Comparison of ENCODE assay signal across 9 cellular contexts in the genomic region with DNA sequence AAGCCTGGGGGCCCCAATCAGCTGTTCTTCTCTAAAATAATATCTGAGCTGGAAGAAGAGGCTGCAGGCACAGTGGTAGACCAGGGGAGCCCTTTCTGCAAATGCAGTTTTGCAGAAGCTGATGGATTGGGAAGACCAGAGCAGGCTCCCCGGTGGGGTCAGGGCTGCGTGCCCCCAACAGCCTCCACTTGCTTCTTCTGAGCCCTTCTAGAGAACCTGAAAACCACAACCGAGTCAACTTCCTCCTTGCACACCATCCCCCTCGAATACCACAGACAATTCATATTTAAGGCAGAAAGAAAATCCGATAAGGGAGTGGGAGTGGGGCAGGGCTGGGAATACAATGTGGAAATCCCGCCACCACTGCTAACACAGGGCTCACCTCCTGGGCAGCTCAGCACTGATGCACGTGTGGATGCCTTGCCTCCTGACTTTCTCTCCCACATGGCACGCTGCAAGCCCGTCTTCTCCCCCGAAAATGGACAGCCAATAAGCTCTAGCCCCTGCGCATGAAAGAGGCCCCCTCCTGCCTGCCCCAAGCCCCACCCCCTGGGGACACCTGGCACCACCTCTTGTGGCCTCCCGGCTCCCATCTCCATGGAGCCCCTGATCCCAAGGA. TPM values are rescaled to one million over a fixed set of nuclear protein-coding genes. Genes with fewer than 3 reads are reported as not detected.
A peak's percentile ranks its signal among the peaks of the same experiment; 100 is the strongest.
DNase-seq lines count a peak whose midpoint lies in the region; ATAC-seq, FAIRE-seq and TF ChIP-seq lines count a peak whose summit lies in the region.
"Had no signal": no experiment of that assay in that cellular context is flagged by ENCODE, and none has a peak within 500 bp of the region (broad histone marks: within the 10 kb centered on the region; RNA-seq: fewer than 3 reads in every experiment).

No MANE protein-coding gene starts in this region.

- POLR2A ChIA-PET in endothelial cell of umbilical vein (lab: Charles Lee), result interaction anchor here (1.2 to 3.0 kb wide), 2 partner anchors 13 to 29 kb away, joined by 7 to 17 read pairs; partner anchors contain the start of gene IFFO2

- H3K4me3 Mint-ChIP-seq in T-helper 2 cell treated with Interferon-gamma antibody and Interleukin-4, amounts not matched to agents 5 μg/mL and 100 μg/mL, for 36 hours, result peak overlapping the region; percentile 87

- H3K9me3 Mint-ChIP-seq in T-helper 2 cell treated with Interferon-gamma antibody and Interleukin-4, amounts not matched to agents 5 μg/mL and 100 μg/mL, for 36 hours, result peaks cover 4% of the 10 kb centered on the region

- peak; percentile 71 for DNase-seq in GM12892 (ENCODE audit: insufficient read length)
- peak; percentile 60 for DNase-seq in T-helper 2 cell treated with Interferon-gamma antibody and Interleukin-4, amounts not matched to agents 5 μg/mL and 100 μg/mL, for 36 hours (ENCODE audit: low spot score)
- DNase-seq in endothelial cell of umbilical vein (ENCODE audit: low read depth, low spot score), result peak; percentile 60
- DNase-seq in stimulated activated naive CD4-positive, alpha-beta T cell (lab: John Stamatoyannopoulos, UW), result peak in 4 of 6 experiments; percentile 39 to 66 (median 46)
- DNase-seq in NCI-H187 (lab: John Stamatoyannopoulos, UW), result no peak

- no peaks in the 10 kb centered on the region for H3K27me3 ChIP-seq in endothelial cell of umbilical vein (ENCODE audit: control insufficient read depth in 2 of 2, insufficient read depth in 2 of 2, low read length in 2 of 2)

- H3K79me2 ChIP-seq in endothelial cell of umbilical vein (ENCODE audit: control insufficient read depth, insufficient read depth, low read length), result peaks cover 79% of the 10 kb centered on the region

- TF ChIP-seq CTCF in endothelial cell of umbilical vein (IDR thresholded peaks at IDR 0.05; ENCODE audit: extremely low read depth in 1 of 2, insufficient read depth in 1 of 2, low read depth in 1 of 2, low read length in 2 of 2), result no peak

- CTCF ChIA-PET in endothelial cell of umbilical vein (lab: Charles Lee), result interaction anchor here (0.7 to 8.4 kb wide), 12 partner anchors 9 to 146 kb away, joined by 3 to 135 read pairs (median 12); partner anchors contain the start of gene IFFO2

- H3K4me2 ChIP-seq in endothelial cell of umbilical vein (ENCODE audit: insufficient read depth, low read length), result peak overlapping the region; percentile 32

- H3K4me3 ChIP-seq in endothelial cell of umbilical vein (replicated peaks in 1 of 3; ENCODE audit: insufficient read depth in 1 of 3, low read depth in 1 of 3, low read length in 3 of 3), result no peak overlapping the region

- H3K27me3 Mint-ChIP-seq in T-helper 2 cell treated with Interferon-gamma antibody and Interleukin-4, amounts not matched to agents 5 μg/mL and 100 μg/mL, for 36 hours (ENCODE audit: low read depth), result no peaks in the 10 kb centered on the region

- ATAC-seq in HG03175 (IDR thresholded peaks at IDR 0.05; ENCODE audit: unreplicated experiment) (peak; percentile 38), GM18511 (IDR thresholded peaks at IDR 0.05; ENCODE audit: unreplicated experiment) (no peak), GM18858 (IDR thresholded peaks at IDR 0.05; ENCODE audit: unreplicated experiment) (no peak)

- H3K36me3 Mint-ChIP-seq in T-helper 2 cell treated with Interferon-gamma antibody and Interleukin-4, amounts not matched to agents 5 μg/mL and 100 μg/mL, for 36 hours (ENCODE audit: low read depth), result peaks cover 5% of the 10 kb centered on the region

- H2AFZ ChIP-seq in endothelial cell of umbilical vein (ENCODE audit: low read depth, low read length), result no peak overlapping the region

- H3K27ac Mint-ChIP-seq in T-helper 2 cell treated with Interferon-gamma antibody and Interleukin-4, amounts not matched to agents 5 μg/mL and 100 μg/mL, for 36 hours, result peak overlapping the region; percentile 98

- no peaks in the 10 kb centered on the region for H3K9me3 ChIP-seq in endothelial cell of umbilical vein (replicated peaks; ENCODE audit: control insufficient read depth, insufficient read depth, low read length)

- peaks cover 76% of the 10 kb centered on the region for H3K4me1 Mint-ChIP-seq in T-helper 2 cell treated with Interferon-gamma antibody and Interleukin-4, amounts not matched to agents 5 μg/mL and 100 μg/mL, for 36 hours (ENCODE audit: low read depth)

- no peaks in the 10 kb centered on the region for H3K9me1 ChIP-seq in endothelial cell of umbilical vein (replicated peaks; ENCODE audit: control insufficient read depth, extremely low read depth, insufficient read depth, low read length)

- intact Hi-C loops in endothelial cell of umbilical vein (cut with micrococcal nuclease), result no loop called here

- no TSS peak for BruUV-seq in endothelial cell of umbilical vein (replicated peaks; lab: Mats Ljungman, UMichigan)

- TF ChIP-seq POLR2A in GM12892 (IDR thresholded peaks at IDR 0.05; ENCODE audit: low read depth, low read length) (no peak), endothelial cell of umbilical vein (IDR thresholded peaks at IDR 0.05; ENCODE audit: low read depth, low read length) (no peak)

- FAIRE-seq in GM12892 (lab: Jason Lieb, UNC) (peak; percentile 93), endothelial cell of umbilical vein (lab: Jason Lieb, UNC) (peak; percentile 83)
- FAIRE-seq: islet of Langerhans had no signal

- H3K36me3 ChIP-seq in endothelial cell of umbilical vein (ENCODE audit: control insufficient read depth in 2 of 2, extremely low read depth in 1 of 2, insufficient read depth in 2 of 2, low read length in 2 of 2), result no peaks in the 10 kb centered on the region

- peak overlapping the region; percentile 71 for H3K9ac ChIP-seq in endothelial cell of umbilical vein (replicated peaks; ENCODE audit: extremely low read depth, insufficient read depth, low read length)

- dilution Hi-C loops in endothelial cell of umbilical vein (cut with MboI; ENCODE audit: extremely low pct_ligation_motif_present, low sequenced_read_pairs), result no loop called here

- H3K4me1 ChIP-seq in endothelial cell of umbilical vein (ENCODE audit: control insufficient read depth, extremely low read depth, insufficient read depth, low read length), result peaks cover 55% of the 10 kb centered on the region

- peak overlapping the region; percentile 97 for H3K27ac ChIP-seq in endothelial cell of umbilical vein (ENCODE audit: insufficient read depth, low read depth, low read length)

- H4K20me1 ChIP-seq in endothelial cell of umbilical vein (replicated peaks; ENCODE audit: control insufficient read depth, extremely low read depth, insufficient read depth, low read length), result no peaks in the 10 kb centered on the region

TF ChIP-seq in endothelial cell of umbilical vein, 7 proteins besides CTCF, POLR2A, EP300 and RAD21:
- TF ChIP-seq GATA2 (IDR thresholded peaks at IDR 0.05; ENCODE audit: insufficient read depth, insufficient read length, low read depth, low read length) (peak; percentile 72), MYC (IDR thresholded peaks at IDR 0.05; ENCODE audit: low read depth, low read length) (peak; percentile 64), POLR2AphosphoS5 (IDR thresholded peaks at IDR 0.05; ENCODE audit: insufficient read depth, low read depth, low read length) (peak; percentile 56), MAX (IDR thresholded peaks at IDR 0.05; ENCODE audit: insufficient read depth, insufficient read length) (no peak), FOS (IDR thresholded peaks at IDR 0.05; ENCODE audit: borderline replicate concordance, insufficient read depth, low read length) (peak; percentile 55)
TF ChIP-seq in endothelial cell of umbilical vein: peak in this region for 4.

RNA-seq across cellular contexts. Expression of gene ALDH4A1, which starts 25.4 kb away (rescaled TPM):
- 2.8 TPM for polyA plus RNA-seq in GM12892 (2012; ENCODE audit: missing spikeins)
- 17.4 and 18.6 TPM in 2 replicates for total RNA-seq in endothelial cell of umbilical vein
- polyA plus RNA-seq in endothelial cell of umbilical vein, result 18.5 and 19.7 TPM in 2 replicates
- polyA plus RNA-seq in endothelial cell of umbilical vein (2011; cell fraction: cytosol; rRNA removed), result 14.8 and 15.4 TPM in 2 replicates
- 25.8 and 26.6 TPM in 2 replicates for polyA plus RNA-seq in endothelial cell of umbilical vein (2011; cell fraction: nucleus; rRNA removed)
- 8.9 and 11.3 TPM in 2 replicates for polyA plus RNA-seq in endothelial cell of umbilical vein (2012)
- polyA minus RNA-seq in endothelial cell of umbilical vein, result 10.3 and 20.1 TPM in 2 replicates
- 10.5 TPM for polyA minus RNA-seq in endothelial cell of umbilical vein (2011; cell fraction: cytosol; rRNA and poly(A)+ RNA removed)
- polyA minus RNA-seq in endothelial cell of umbilical vein (2011; cell fraction: nucleus; rRNA and poly(A)+ RNA removed), result 8.3 and 28.2 TPM in 2 replicates

RNA-seq across cellular contexts. Expression of gene IFFO2, which starts 28.7 kb away (rescaled TPM):
- 5.6 TPM for polyA plus RNA-seq in GM12892 (2012; ENCODE audit: missing spikeins)
- 31.1 and 35.1 TPM in 2 replicates for total RNA-seq in endothelial cell of umbilical vein
- polyA plus RNA-seq in endothelial cell of umbilical vein, result 28.3 and 31.3 TPM in 2 replicates
- 22.7 and 26.3 TPM in 2 replicates for polyA plus RNA-seq in endothelial cell of umbilical vein (2011; cell fraction: cytosol; rRNA removed)
- 26.9 and 30.2 TPM in 2 replicates for polyA plus RNA-seq in endothelial cell of umbilical vein (2011; cell fraction: nucleus; rRNA removed)
- 23.3 and 30.7 TPM in 2 replicates for polyA plus RNA-seq in endothelial cell of umbilical vein (2012)
- 18.4 and 22.0 TPM in 2 replicates for polyA minus RNA-seq in endothelial cell of umbilical vein
- polyA minus RNA-seq in endothelial cell of umbilical vein (2011; cell fraction: cytosol; rRNA and poly(A)+ RNA removed), result 2.8 TPM
- polyA minus RNA-seq in endothelial cell of umbilical vein (2011; cell fraction: nucleus; rRNA and poly(A)+ RNA removed), result 18.1 and 20.8 TPM in 2 replicates

Comparison
In these comparisons a context has a peak if more than half of its experiments do, and no peak if none do; other contexts are left out.
1. DNase-seq: peak in GM12892 (single experiment), T-helper 2 cell treated with Interferon-gamma antibody and Interleukin-4, amounts not matched to agents 5 μg/mL and 100 μg/mL, for 36 hours (single experiment), endothelial cell of umbilical vein (single experiment) and stimulated activated naive CD4-positive, alpha-beta T cell (4 of 6); none in NCI-H187 (0 of 2).